18 cellular contexts compared by ENCODE assay signal in genomic region chr10:74949434-74949833, GRCh38.
DNase-seq lines count a peak whose midpoint lies in the region; ATAC-seq, FAIRE-seq and TF ChIP-seq lines count a peak whose summit lies in the region.
"Had no signal": no experiment of that assay in that cellular context is flagged by ENCODE, and none has a peak within 500 bp of the region (broad histone marks: within the 10 kb centered on the region; RNA-seq: fewer than 3 reads in every experiment).

No MANE protein-coding gene starts in this region.

- CTCF ChIA-PET in activated naive CD4-positive, alpha-beta T cell treated with anti-CD3 and anti-CD28 coated beads, Interleukin-2, amount 10 ng/mL, durations not matched to agents 7 days and 5 days (lab: Charles Lee): no interaction called here
- CTCF ChIA-PET in GM12878 (lab: Yijun Ruan, JAX): no interaction called here

- no TSS peak for BruUV-seq in GM12878 (replicated peaks; lab: Mats Ljungman, UMichigan)

- H3K4me1 ChIP-seq in GM12878 (ENCODE audit: control insufficient read depth, insufficient read depth, low read length): no peaks in the 10 kb centered on the region

- no peak overlapping the region for H3K4me3 Mint-ChIP-seq in activated naive CD4-positive, alpha-beta T cell treated with anti-CD3 and anti-CD28 coated beads, Interleukin-2, amount 10 ng/mL, durations not matched to agents 7 days and 5 days
- peak overlapping the region; percentile 12 for H3K4me3 Mint-ChIP-seq in type B pancreatic cell
- H3K4me3 Mint-ChIP-seq: activated CD4-positive, alpha-beta T cell treated with anti-CD3 and anti-CD28 coated beads, Interleukin-2, amount 10 ng/mL, durations not matched to agents 24 days and 14 days; neural crest cell; T-helper 2 cell treated with Interferon-gamma antibody and Interleukin-4, amounts not matched to agents 5 μg/mL and 100 μg/mL, for 36 hours had no signal

- no peak overlapping the region for H3K27ac Mint-ChIP-seq in activated naive CD4-positive, alpha-beta T cell treated with anti-CD3 and anti-CD28 coated beads, Interleukin-2, amount 50 U/mL, for 72 hours
- no peak overlapping the region for H3K27ac Mint-ChIP-seq in activated naive CD4-positive, alpha-beta T cell treated with anti-CD3 and anti-CD28 coated beads, Interleukin-2, amount 10 ng/mL, durations not matched to agents 7 days and 5 days
- no peak overlapping the region for H3K27ac Mint-ChIP-seq in type B pancreatic cell
- H3K27ac Mint-ChIP-seq: activated CD4-positive, alpha-beta T cell treated with anti-CD3 and anti-CD28 coated beads, Interleukin-2, amount 10 ng/mL, durations not matched to agents 24 days and 14 days; T-helper 2 cell treated with Interferon-gamma antibody and Interleukin-4, amounts not matched to agents 5 μg/mL and 100 μg/mL, for 36 hours had no signal

- POLR2A ChIA-PET in GM12878 (lab: Charles Lee): no interaction called here

- H3K36me3 Mint-ChIP-seq in activated naive CD4-positive, alpha-beta T cell treated with anti-CD3 and anti-CD28 coated beads, Interleukin-2, amount 50 U/mL, for 72 hours: no peaks in the 10 kb centered on the region
- H3K36me3 Mint-ChIP-seq in activated naive CD4-positive, alpha-beta T cell treated with anti-CD3 and anti-CD28 coated beads, Interleukin-2, amount 10 ng/mL, durations not matched to agents 7 days and 5 days: no peaks in the 10 kb centered on the region
- peaks cover 5% of the 10 kb centered on the region for H3K36me3 Mint-ChIP-seq in type B pancreatic cell

- H3K9me3 ChIP-seq in GM12878 (replicated peaks; ENCODE audit: control insufficient read depth, insufficient read depth, low read length): no peaks in the 10 kb centered on the region
- H3K9me3 ChIP-seq: heart right ventricle had no signal

- TF ChIP-seq CTCF in GM12878 (IDR thresholded peaks at IDR 0.05 in 2 of 3, conservative IDR thresholded peaks at IDR 0.05 in 1 of 3; ENCODE audit: control insufficient read depth in 2 of 3, extremely low read depth in 1 of 3, insufficient read depth in 1 of 3, low read depth in 3 of 3, low read length in 3 of 3) (no peak), type B pancreatic cell (conservative IDR thresholded peaks at IDR 0.05) (no peak)

- TF ChIP-seq EP300 in GM12878 (IDR thresholded peaks at IDR 0.05; ENCODE audit: borderline replicate concordance in 1 of 2, control insufficient read depth in 1 of 2, low read depth in 2 of 2, low read length in 2 of 2): no peak

- 2% methylated on average over 3 of the region's 3 CpGs for WGBS in GM12878 (ENCODE audit: insufficient coverage, insufficient replicate concordance, low lambda C conversion rate, missing lambda C conversion rate)

- no peaks in the 10 kb centered on the region for H3K4me1 Mint-ChIP-seq in activated naive CD4-positive, alpha-beta T cell treated with anti-CD3 and anti-CD28 coated beads, Interleukin-2, amount 10 ng/mL, durations not matched to agents 7 days and 5 days
- peaks cover 40% of the 10 kb centered on the region for H3K4me1 Mint-ChIP-seq in type B pancreatic cell (ENCODE audit: unreplicated experiment)

- H3K27me3 ChIP-seq in GM12878 (replicated peaks in 1 of 2; ENCODE audit: control insufficient read depth in 2 of 2, insufficient read depth in 2 of 2, low read length in 1 of 2): no peaks in the 10 kb centered on the region
- H3K27me3 ChIP-seq: heart right ventricle had no signal

- no peaks in the 10 kb centered on the region for H3K27me3 Mint-ChIP-seq in activated naive CD4-positive, alpha-beta T cell treated with anti-CD3 and anti-CD28 coated beads, Interleukin-2, amount 10 ng/mL, durations not matched to agents 7 days and 5 days
- no peaks in the 10 kb centered on the region for H3K27me3 Mint-ChIP-seq in type B pancreatic cell
- H3K27me3 Mint-ChIP-seq: activated CD4-positive, alpha-beta T cell treated with anti-CD3 and anti-CD28 coated beads, Interleukin-2, amount 10 ng/mL, durations not matched to agents 24 days and 14 days had no signal

- no peak for TF ChIP-seq POLR2A in GM12878 (IDR thresholded peaks at IDR 0.05; ENCODE audit: low read depth, low read length)

- H3K4me2 ChIP-seq in GM12878 (ENCODE audit: control insufficient read depth, insufficient read depth): no peak overlapping the region

- H3K79me2 ChIP-seq in GM12878 (ENCODE audit: control insufficient read depth, insufficient read depth, low read length): peaks cover 2% of the 10 kb centered on the region

- H3K9ac ChIP-seq in GM12878 (ENCODE audit: control insufficient read depth, insufficient read depth, low read length): no peak overlapping the region

- no peaks in the 10 kb centered on the region for H3K9me3 Mint-ChIP-seq in activated naive CD4-positive, alpha-beta T cell treated with anti-CD3 and anti-CD28 coated beads, Interleukin-2, amount 50 U/mL, for 72 hours
- no peaks in the 10 kb centered on the region for H3K9me3 Mint-ChIP-seq in activated naive CD4-positive, alpha-beta T cell treated with anti-CD3 and anti-CD28 coated beads, Interleukin-2, amount 10 ng/mL, durations not matched to agents 7 days and 5 days
- no peaks in the 10 kb centered on the region for H3K9me3 Mint-ChIP-seq in type B pancreatic cell
- H3K9me3 Mint-ChIP-seq: activated CD4-positive, alpha-beta T cell treated with anti-CD3 and anti-CD28 coated beads, Interleukin-2, amount 10 ng/mL, durations not matched to agents 24 days and 14 days; neural crest cell; T-helper 2 cell treated with Interferon-gamma antibody and Interleukin-4, amounts not matched to agents 5 μg/mL and 100 μg/mL, for 36 hours had no signal

- H3K36me3 ChIP-seq in GM12878 (ENCODE audit: control insufficient read depth in 2 of 2, insufficient read depth in 2 of 2, low read length in 1 of 2): no peaks in the 10 kb centered on the region
- H3K36me3 ChIP-seq: heart right ventricle had no signal

- in situ Hi-C loops in GM12878 (cut with MboI): no loop called here

- RAD21 ChIA-PET in GM12878 (lab: Charles Lee; ENCODE audit: unreplicated experiment): no interaction called here

- H3K4me3 ChIP-seq in GM12878: no peak overlapping the region
- H3K4me3 ChIP-seq: heart right ventricle had no signal

- FAIRE-seq in GM12878 (lab: Jason Lieb, UNC): no peak
- FAIRE-seq: D721Med had no signal

- H3K27ac ChIP-seq in GM12878 (ENCODE audit: control insufficient read depth, insufficient read depth): no peak overlapping the region
- H3K27ac ChIP-seq: heart right ventricle, HL-60, RWPE1 had no signal

- H4K20me1 ChIP-seq in GM12878 (ENCODE audit: control insufficient read depth, insufficient read depth): no peaks in the 10 kb centered on the region

- no peak overlapping the region for H2AFZ ChIP-seq in GM12878 (ENCODE audit: control insufficient read depth, low read depth, low read length)

- DNase-seq in activated naive CD4-positive, alpha-beta T cell treated with anti-CD3 and anti-CD28 coated beads, Interleukin-2, amount 50 U/mL, for 72 hours (ENCODE audit: low spot score in 2 of 2): no peak
- no peak for DNase-seq in activated naive CD4-positive, alpha-beta T cell treated with anti-CD3 and anti-CD28 coated beads, Interleukin-2, amount 10 ng/mL, durations not matched to agents 7 days and 5 days
- no peak for DNase-seq in GM12878 (ENCODE audit: low read depth, low spot score)
- no peak for DNase-seq in left colon
- DNase-seq in type B pancreatic cell (ENCODE audit: extremely low spot score, unreplicated experiment): no peak
- no peak for DNase-seq in Right ventricle myocardium superior
- DNase-seq in NCI-H345 (lab: John Stamatoyannopoulos, UW): no peak
- DNase-seq in effector CD8-positive, alpha-beta T cell (lab: John Stamatoyannopoulos, UW): no peak
- DNase-seq: activated CD4-positive, alpha-beta T cell treated with anti-CD3 and anti-CD28 coated beads, Interleukin-2, amount 10 ng/mL, durations not matched to agents 24 days and 14 days; activated effector memory CD4-positive, alpha-beta T cell treated with anti-CD3 and anti-CD28 coated beads, Interleukin-2, amount 50 U/mL, for 16 hours; heart right ventricle; NCI-H2029; right cardiac atrium had no signal

- intact Hi-C loops in GM12878 (cut with micrococcal nuclease; ENCODE audit: unreplicated experiment): no loop called here
- intact Hi-C loops in left colon (cut with DNase I, micrococcal nuclease): no loop called here
- intact Hi-C loops in Right ventricle myocardium superior (cut with DNase I): no loop called here

- SMC1A ChIA-PET in GM12878 (lab: Charles Lee; ENCODE audit: uncharacterized antibody, unreplicated experiment): interaction anchor here (0.6 to 0.9 kb wide), 2 partner anchors 16 to 92 kb away, joined by 3 read pairs; no protein-coding TSS in a partner anchor

- no peak for TF ChIP-seq RAD21 in GM12878 (IDR thresholded peaks at IDR 0.05; ENCODE audit: insufficient read depth, low read depth, low read length)

- ATAC-seq in activated naive CD4-positive, alpha-beta T cell treated with anti-CD3 and anti-CD28 coated beads, Interleukin-2, amount 50 U/mL, for 72 hours: peak; percentile 48 to 57
- ATAC-seq in GM12878: peak; percentile 39; the same call in 2 of the 3 replicates
- ATAC-seq in left colon: peak; percentile 49
- no peak for ATAC-seq in Right ventricle myocardium superior (ENCODE audit: poor library complexity)
- ATAC-seq: heart right ventricle, right cardiac atrium had no signal

TF ChIP-seq in GM12878, 131 proteins besides CTCF, POLR2A, EP300 and RAD21:
- TF ChIP-seq GABPA (IDR thresholded peaks at IDR 0.05; ENCODE audit: low read depth): no peak
- TF ChIP-seq RUNX3 (IDR thresholded peaks at IDR 0.05; ENCODE audit: low read length): peak; percentile 21; the same call in 1 of the 2 replicates
- 0 out of 2 replicates have a peak, but pooled peaks have one; percentile 11 for TF ChIP-seq MTA2 (IDR thresholded peaks at IDR 0.05; ENCODE audit: low read depth)
- TF ChIP-seq CHD4 (IDR thresholded peaks at IDR 0.05): no peak
- no peak for TF ChIP-seq SREBF1 (IDR thresholded peaks at IDR 0.05; ENCODE audit: low read length)
- TF ChIP-seq IKZF1 (conservative IDR thresholded peaks at IDR 0.05): no peak
- no peak for TF ChIP-seq SIN3A (IDR thresholded peaks at IDR 0.05; ENCODE audit: low read depth, low read length)
- TF ChIP-seq CBX3 (IDR thresholded peaks at IDR 0.05; ENCODE audit: borderline replicate concordance, low read depth): no peak
- no peak for TF ChIP-seq CREB1 (IDR thresholded peaks at IDR 0.05; ENCODE audit: low read depth)
- TF ChIP-seq BMI1 (IDR thresholded peaks at IDR 0.05; ENCODE audit: borderline replicate concordance): no peak
- TF ChIP-seq SUPT20H (IDR thresholded peaks at IDR 0.05; ENCODE audit: borderline replicate concordance, control insufficient read depth, low read depth, low read length): no peak
- TF ChIP-seq NR2C1 (IDR thresholded peaks at IDR 0.05): no peak
